In the genomic region with DNA sequence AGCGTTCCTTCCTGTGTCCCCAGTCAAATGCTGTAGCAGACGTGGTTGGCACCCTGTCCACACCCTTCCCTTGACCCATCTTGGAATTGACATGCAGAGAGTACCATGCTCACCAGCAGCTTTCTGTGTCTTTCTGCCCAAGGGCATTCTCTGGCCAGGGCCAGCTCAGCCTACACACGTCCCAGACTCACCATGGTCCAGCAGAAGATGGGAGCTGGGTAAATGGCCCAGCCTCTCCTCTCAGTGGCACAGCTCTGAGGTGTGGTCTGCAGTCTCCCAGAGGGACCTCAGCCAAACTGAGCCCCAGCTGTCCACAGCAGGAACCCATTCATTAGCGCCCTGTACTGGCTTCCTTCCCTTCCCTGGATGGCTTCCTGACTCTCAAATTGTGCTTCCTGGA, we compare ENCODE assay signal across 25 cellular contexts.
"Had no signal": no experiment of that assay in that cellular context is flagged by ENCODE, and none has a peak within 500 bp of the region (broad histone marks: within the 10 kb centered on the region; RNA-seq: fewer than 3 reads in every experiment).

No MANE protein-coding gene starts in this region.

- H3K9me3 ChIP-seq: esophagus muscularis mucosa, gastrocnemius medialis, heart right ventricle, left lung, lower lobe of right lung, prostate gland, sigmoid colon, suprapubic skin, thyroid gland, upper lobe of left lung, vagina had no signal

- H3K9ac ChIP-seq: parathyroid adenoma had no signal

- H3K36me3 Mint-ChIP-seq: memory B cell had no signal

- H3K27me3 ChIP-seq: thyroid gland, vagina had no signal

- H3K4me3 Mint-ChIP-seq: dendritic cell treated with granulocyte-macrophage colony-stimulating factor and Interleukin-4, amounts not matched to agents 40 ng/mL and 50 ng/mL, for 4 days; effector memory CD8-positive, alpha-beta T cell; memory B cell; nephron had no signal

- ATAC-seq: effector memory CD8-positive, alpha-beta T cell; gastrocnemius medialis; heart right ventricle; left lung; lower lobe of right lung had no signal

- H3K36me3 ChIP-seq: esophagus muscularis mucosa, gastrocnemius medialis, heart right ventricle, left lung, lower lobe of right lung, prostate gland, sigmoid colon, suprapubic skin, thyroid gland, upper lobe of left lung, vagina had no signal

- DNase-seq: effector memory CD8-positive, alpha-beta T cell; gastrocnemius medialis; heart right ventricle; hypothalamus; left lung; lower lobe of right lung; midbrain; retina; sigmoid colon; stimulated activated CD4-positive, alpha-beta T cell treated with anti-CD3 and anti-CD28 coated beads, Interleukin-2, amount 100 ng/mL, for 24 hours; stimulated activated CD4-positive, alpha-beta T cell treated with anti-CD3 and anti-CD28 coated beads, Interleukin-4, amount 100 ng/mL, for 4 hours; stimulated activated naive CD4-positive, alpha-beta T cell treated with Interleukin-2 at 50 U/mL for 16 hours; thyroid gland; upper lobe of left lung had no signal

- H3K9me3 Mint-ChIP-seq: dendritic cell treated with granulocyte-macrophage colony-stimulating factor and Interleukin-4, amounts not matched to agents 40 ng/mL and 50 ng/mL, for 4 days; effector memory CD8-positive, alpha-beta T cell; memory B cell; nephron had no signal

- H3K4me1 Mint-ChIP-seq: memory B cell had no signal

- FAIRE-seq: islet of Langerhans had no signal

- H3K4me3 ChIP-seq: esophagus muscularis mucosa, gastrocnemius medialis, heart right ventricle, left lung, lower lobe of right lung, prostate gland, sigmoid colon, skin epidermis, suprapubic skin, thyroid gland, upper lobe of left lung, vagina had no signal

- H3K27ac ChIP-seq: epithelial cell of prostate, esophagus muscularis mucosa, gastrocnemius medialis, heart right ventricle, left lung, lower lobe of right lung, parathyroid adenoma, prostate gland, sigmoid colon, skin epidermis, suprapubic skin, thyroid gland, upper lobe of left lung, vagina had no signal

- H3K4me1 ChIP-seq: esophagus muscularis mucosa, gastrocnemius medialis, heart right ventricle, left lung, lower lobe of right lung, parathyroid adenoma, prostate gland, sigmoid colon, suprapubic skin, thyroid gland, upper lobe of left lung, vagina had no signal
